In the genomic region with DNA sequence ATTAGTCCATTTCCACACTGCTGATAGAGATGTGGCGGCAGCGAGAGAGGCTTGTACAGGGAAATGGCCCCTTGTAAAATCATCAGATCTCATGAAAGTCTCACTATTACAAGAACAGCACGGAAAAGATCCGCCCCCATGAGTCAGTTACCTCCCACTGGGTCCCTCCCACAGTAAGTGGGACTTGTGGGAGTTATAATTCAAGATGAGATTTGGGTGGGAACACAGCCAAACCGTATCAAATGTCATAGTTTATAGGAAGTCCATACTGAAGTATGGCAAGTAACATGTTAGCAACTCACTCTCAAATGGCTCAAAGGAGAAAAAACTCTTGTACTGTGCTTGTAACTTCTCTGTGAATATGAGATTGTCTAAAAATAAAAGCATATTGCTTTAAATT, we compare ENCODE assay signal across 1 cellular context.
TF ChIP-seq lines count a peak whose summit lies in the region.

No MANE protein-coding gene starts in this region.

TF ChIP-seq in HEK293, 187 proteins besides CTCF, POLR2A, EP300 and RAD21 (continued from another document and continues in another):
- no peak for TF ChIP-seq ZNF398 (tag by site-specific recombination; IDR thresholded peaks at IDR 0.05)
- no peak for TF ChIP-seq ZSCAN5A (tag by site-specific recombination; IDR thresholded peaks at IDR 0.05)
- TF ChIP-seq ZNF677 (tag by site-specific recombination; IDR thresholded peaks at IDR 0.05) = no peak
- TF ChIP-seq ZNF600 (tag by site-specific recombination; IDR thresholded peaks at IDR 0.05) = peak; percentile 89
- TF ChIP-seq ZNF560 (tag by site-specific recombination; IDR thresholded peaks at IDR 0.05; ENCODE audit: borderline replicate concordance) = no peak
- TF ChIP-seq, protein P1, sequence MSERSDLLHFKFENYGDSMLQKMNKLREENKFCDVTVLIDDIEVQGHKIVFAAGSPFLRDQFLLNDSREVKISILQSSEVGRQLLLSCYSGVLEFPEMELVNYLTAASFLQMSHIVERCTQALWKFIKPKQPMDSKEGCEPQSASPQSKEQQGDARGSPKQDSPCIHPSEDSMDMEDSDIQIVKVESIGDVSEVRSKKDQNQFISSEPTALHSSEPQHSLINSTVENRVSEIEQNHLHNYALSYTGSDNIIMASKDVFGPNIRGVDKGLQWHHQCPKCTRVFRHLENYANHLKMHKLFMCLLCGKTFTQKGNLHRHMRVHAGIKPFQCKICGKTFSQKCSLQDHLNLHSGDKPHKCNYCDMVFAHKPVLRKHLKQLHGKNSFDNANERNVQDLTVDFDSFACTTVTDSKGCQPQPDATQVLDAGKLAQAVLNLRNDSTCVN (tag by site-specific recombination; optimal IDR thresholded peaks at IDR 0.05) = no peak
- TF ChIP-seq PATZ1 (tag by site-specific recombination; IDR thresholded peaks at IDR 0.05) = peak; percentile 59; the same call in 1 of the 2 replicates
- peak; percentile 61 for TF ChIP-seq OSR2 (tag by site-specific recombination; IDR thresholded peaks at IDR 0.05)
- TF ChIP-seq ZNF391 (tag by site-specific recombination; IDR thresholded peaks at IDR 0.05; ENCODE audit: borderline replicate concordance, low read depth) = no peak
- TF ChIP-seq ZNF223 (tag by site-specific recombination; IDR thresholded peaks at IDR 0.05) = no peak
- no peak for TF ChIP-seq ZSCAN4 (tag by site-specific recombination; IDR thresholded peaks at IDR 0.05)
- TF ChIP-seq ZNF837 (tag by site-specific recombination; IDR thresholded peaks at IDR 0.05) = no peak
- TF ChIP-seq KLF8 (tag by site-specific recombination; IDR thresholded peaks at IDR 0.05) = no peak
- no peak for TF ChIP-seq HOXC10 (CRISPR knock-in tag; IDR thresholded peaks at IDR 0.05)
- TF ChIP-seq KLF10 (tag by site-specific recombination; IDR thresholded peaks at IDR 0.05) = peak; percentile 68; the same call in 1 of the 2 replicates
- no peak for TF ChIP-seq ZNF132 (tag by site-specific recombination; IDR thresholded peaks at IDR 0.05; ENCODE audit: borderline replicate concordance)
- peak; percentile 45; the same call in 1 of the 2 replicates for TF ChIP-seq KLF1 (tag by site-specific recombination; IDR thresholded peaks at IDR 0.05)
- no peak for TF ChIP-seq ZFP3 (tag by site-specific recombination; IDR thresholded peaks at IDR 0.05; ENCODE audit: low read depth)
- peak; percentile 42; the same call in 1 of the 2 replicates for TF ChIP-seq ZNF24 (tag by site-specific recombination; IDR thresholded peaks at IDR 0.05)
- no peak for TF ChIP-seq ZNF114 (tag by site-specific recombination; IDR thresholded peaks at IDR 0.05)
- no peak for TF ChIP-seq ZNF555 (tag by site-specific recombination; conservative IDR thresholded peaks at IDR 0.05)
- peak; percentile 92 for TF ChIP-seq GLIS1 (tag by site-specific recombination; IDR thresholded peaks at IDR 0.05)
- no peak for TF ChIP-seq ZBTB49 (tag by site-specific recombination; IDR thresholded peaks at IDR 0.05; ENCODE audit: low read depth)
- 0 out of 2 replicates have a peak, but pooled peaks have one; percentile 17 for TF ChIP-seq YY1 (tag by site-specific recombination; IDR thresholded peaks at IDR 0.05)
- TF ChIP-seq ZNF510 (tag by site-specific recombination; IDR thresholded peaks at IDR 0.05; ENCODE audit: insufficient replicate concordance) = no peak
- TF ChIP-seq ZSCAN18 (tag by site-specific recombination; IDR thresholded peaks at IDR 0.05) = no peak
- TF ChIP-seq ZNF776 (tag by site-specific recombination; IDR thresholded peaks at IDR 0.05; ENCODE audit: borderline replicate concordance) = no peak
- no peak for TF ChIP-seq ZNF785 (tag by site-specific recombination; IDR thresholded peaks at IDR 0.05)
- no peak for TF ChIP-seq ZNF707 (tag by site-specific recombination; IDR thresholded peaks at IDR 0.05)
- TF ChIP-seq ZBTB7A (tag by site-specific recombination; IDR thresholded peaks at IDR 0.05; ENCODE audit: low read depth) = no peak
- TF ChIP-seq, protein P2, sequence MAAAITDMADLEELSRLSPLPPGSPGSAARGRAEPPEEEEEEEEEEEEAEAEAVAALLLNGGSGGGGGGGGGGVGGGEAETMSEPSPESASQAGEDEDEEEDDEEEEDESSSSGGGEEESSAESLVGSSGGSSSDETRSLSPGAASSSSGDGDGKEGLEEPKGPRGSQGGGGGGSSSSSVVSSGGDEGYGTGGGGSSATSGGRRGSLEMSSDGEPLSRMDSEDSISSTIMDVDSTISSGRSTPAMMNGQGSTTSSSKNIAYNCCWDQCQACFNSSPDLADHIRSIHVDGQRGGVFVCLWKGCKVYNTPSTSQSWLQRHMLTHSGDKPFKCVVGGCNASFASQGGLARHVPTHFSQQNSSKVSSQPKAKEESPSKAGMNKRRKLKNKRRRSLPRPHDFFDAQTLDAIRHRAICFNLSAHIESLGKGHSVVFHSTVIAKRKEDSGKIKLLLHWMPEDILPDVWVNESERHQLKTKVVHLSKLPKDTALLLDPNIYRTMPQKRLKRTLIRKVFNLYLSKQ (tag by site-specific recombination; IDR thresholded peaks at IDR 0.05; ENCODE audit: borderline replicate concordance) = no peak
- TF ChIP-seq ZFP41 (tag by site-specific recombination; IDR thresholded peaks at IDR 0.05; ENCODE audit: borderline replicate concordance) = no peak
- TF ChIP-seq, protein P3, sequence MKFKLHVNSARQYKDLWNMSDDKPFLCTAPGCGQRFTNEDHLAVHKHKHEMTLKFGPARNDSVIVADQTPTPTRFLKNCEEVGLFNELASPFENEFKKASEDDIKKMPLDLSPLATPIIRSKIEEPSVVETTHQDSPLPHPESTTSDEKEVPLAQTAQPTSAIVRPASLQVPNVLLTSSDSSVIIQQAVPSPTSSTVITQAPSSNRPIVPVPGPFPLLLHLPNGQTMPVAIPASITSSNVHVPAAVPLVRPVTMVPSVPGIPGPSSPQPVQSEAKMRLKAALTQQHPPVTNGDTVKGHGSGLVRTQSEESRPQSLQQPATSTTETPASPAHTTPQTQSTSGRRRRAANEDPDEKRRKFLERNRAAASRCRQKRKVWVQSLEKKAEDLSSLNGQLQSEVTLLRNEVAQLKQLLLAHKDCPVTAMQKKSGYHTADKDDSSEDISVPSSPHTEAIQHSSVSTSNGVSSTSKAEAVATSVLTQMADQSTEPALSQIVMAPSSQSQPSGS (tag by site-specific recombination; IDR thresholded peaks at IDR 0.05; ENCODE audit: low read depth) = no peak
- TF ChIP-seq, protein P4, sequence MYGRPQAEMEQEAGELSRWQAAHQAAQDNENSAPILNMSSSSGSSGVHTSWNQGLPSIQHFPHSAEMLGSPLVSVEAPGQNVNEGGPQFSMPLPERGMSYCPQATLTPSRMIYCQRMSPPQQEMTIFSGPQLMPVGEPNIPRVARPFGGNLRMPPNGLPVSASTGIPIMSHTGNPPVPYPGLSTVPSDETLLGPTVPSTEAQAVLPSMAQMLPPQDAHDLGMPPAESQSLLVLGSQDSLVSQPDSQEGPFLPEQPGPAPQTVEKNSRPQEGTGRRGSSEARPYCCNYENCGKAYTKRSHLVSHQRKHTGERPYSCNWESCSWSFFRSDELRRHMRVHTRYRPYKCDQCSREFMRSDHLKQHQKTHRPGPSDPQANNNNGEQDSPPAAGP (tag by site-specific recombination; IDR thresholded peaks at IDR 0.05) = 0 out of 2 replicates have a peak, but pooled peaks have one; percentile 36
- TF ChIP-seq ZNF112 (tag by site-specific recombination; IDR thresholded peaks at IDR 0.05) = no peak
